ENCODE assay signal across 9 cellular contexts in the genomic region with DNA sequence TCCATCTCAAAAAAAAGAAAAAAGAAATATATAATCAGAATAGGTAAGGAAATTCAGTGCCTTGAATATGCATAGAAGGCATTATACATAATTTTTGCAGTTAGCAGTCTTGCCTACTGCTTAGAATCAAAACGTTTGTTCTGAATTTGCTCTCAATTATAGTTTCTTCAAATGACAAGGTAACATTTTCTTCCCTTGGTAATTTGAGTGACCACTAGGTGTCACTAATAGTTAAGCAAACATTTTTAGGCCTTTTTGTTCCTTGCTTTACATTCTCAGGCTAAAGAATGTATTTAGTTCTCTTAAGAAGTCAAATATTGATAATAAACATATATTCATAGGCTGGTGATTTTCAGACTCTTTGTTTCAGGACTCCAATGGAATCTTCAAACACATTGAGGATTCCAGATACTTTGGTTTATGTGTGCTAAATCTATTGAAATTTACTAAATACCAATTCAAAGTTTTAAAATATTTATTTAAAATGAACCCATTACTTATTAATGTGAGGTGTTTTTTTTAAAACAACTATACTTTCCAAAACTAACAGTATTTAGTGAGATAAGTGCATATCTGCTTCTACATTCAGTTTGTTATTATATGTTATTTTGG. TPM values are rescaled to one million over a fixed set of nuclear protein-coding genes. Genes with fewer than 3 reads are reported as not detected.
DNase-seq lines count a peak whose midpoint lies in the region; ATAC-seq, FAIRE-seq and TF ChIP-seq lines count a peak whose summit lies in the region.
"Had no signal": no experiment of that assay in that cellular context is flagged by ENCODE, and none has a peak within 500 bp of the region (broad histone marks: within the 10 kb centered on the region; RNA-seq: fewer than 3 reads in every experiment).

No MANE protein-coding gene starts in this region.

- TF ChIP-seq CTCF in CD14-positive monocyte (IDR thresholded peaks at IDR 0.05) = peak; percentile 83
- TF ChIP-seq CTCF in OCI-LY3 (IDR thresholded peaks at IDR 0.05; ENCODE audit: low read depth, low read length) = peak; percentile 72
- TF ChIP-seq CTCF in endodermal cell (conservative IDR thresholded peaks at IDR 0.05) = peak; percentile 85

- FAIRE-seq in H54 (lab: Jason Lieb, UNC) = peak; percentile 90

- H3K18ac ChIP-seq in neuronal stem cell (ENCODE audit: low read length) = no peak overlapping the region

- H3K4me3 ChIP-seq in OCI-LY3 (ENCODE audit: low read length) = no peak overlapping the region
- H3K4me3 ChIP-seq in endodermal cell (ENCODE audit: low read length) = no peak overlapping the region
- no peak overlapping the region for H3K4me3 ChIP-seq in neuronal stem cell (ENCODE audit: low read length in 2 of 2)

- no peaks in the 10 kb centered on the region for H3K9me3 ChIP-seq in OCI-LY3 (ENCODE audit: insufficient read depth, low read length)
- no peaks in the 10 kb centered on the region for H3K9me3 ChIP-seq in endodermal cell (ENCODE audit: control insufficient read depth, low read length)
- no peaks in the 10 kb centered on the region for H3K9me3 ChIP-seq in neuronal stem cell (replicated peaks in 1 of 2; ENCODE audit: control insufficient read depth in 2 of 2, insufficient read depth in 1 of 2, low read depth in 1 of 2, low read length in 2 of 2)

- no peak overlapping the region for H4K91ac ChIP-seq in neuronal stem cell (ENCODE audit: low read depth, low read length, poor library complexity)

- no peak overlapping the region for H2BK15ac ChIP-seq in neuronal stem cell (ENCODE audit: low read length)

- DNase-seq in CD14-positive monocyte (ENCODE audit: low spot score) (no peak), H54 (ENCODE audit: insufficient read length, low spot score) (no peak), endodermal cell (no peak), neuronal stem cell (ENCODE audit: low spot score) (peak; percentile 37), mesenteric fat pad (ENCODE audit: low spot score) (no peak)

- peaks cover 17% of the 10 kb centered on the region for H3K36me3 ChIP-seq in OCI-LY3 (replicated peaks; ENCODE audit: low read depth, low read length)
- peaks cover 41% of the 10 kb centered on the region for H3K36me3 ChIP-seq in endodermal cell (ENCODE audit: control insufficient read depth, insufficient read depth, low read length)
- peaks cover 10 to 96% of the 10 kb centered on the region in 2 donors for H3K36me3 ChIP-seq in neuronal stem cell (replicated peaks in 1 of 2; ENCODE audit: control insufficient read depth in 2 of 2, insufficient read depth in 2 of 2, low read length in 2 of 2)

- H2AFZ ChIP-seq in OCI-LY3 (ENCODE audit: low read depth, low read length) (no peak overlapping the region), neuronal stem cell (ENCODE audit: low read length) (no peak overlapping the region)

- no peaks in the 10 kb centered on the region for H3K79me1 ChIP-seq in neuronal stem cell (ENCODE audit: low read depth, low read length)

- ATAC-seq in HG02970 (IDR thresholded peaks at IDR 0.05; ENCODE audit: low FRiP score, unreplicated experiment) = no peak
- ATAC-seq in GM18868 (IDR thresholded peaks at IDR 0.05; ENCODE audit: unreplicated experiment) = no peak

- H3K27me3 Mint-ChIP-seq in CD14-positive monocyte (ENCODE audit: low read depth in 3 of 3) = no peaks in the 10 kb centered on the region
- H3K27me3 Mint-ChIP-seq in endodermal cell (ENCODE audit: insufficient read depth) = no peaks in the 10 kb centered on the region
- H3K27me3 Mint-ChIP-seq: memory B cell had no signal

- H3K14ac ChIP-seq in neuronal stem cell (ENCODE audit: low read length) = no peak overlapping the region

- H3K27ac Mint-ChIP-seq in CD14-positive monocyte (no peak overlapping the region), endodermal cell (no peak overlapping the region)
- H3K27ac Mint-ChIP-seq: memory B cell had no signal

- H3K4me1 Mint-ChIP-seq in CD14-positive monocyte (no peaks in the 10 kb centered on the region), endodermal cell (no peaks in the 10 kb centered on the region)
- H3K4me1 Mint-ChIP-seq: memory B cell had no signal

- H3K4me1 ChIP-seq in OCI-LY3 (ENCODE audit: low read length) (no peaks in the 10 kb centered on the region), endodermal cell (ENCODE audit: control insufficient read depth, insufficient read depth, low read length) (no peaks in the 10 kb centered on the region), neuronal stem cell (ENCODE audit: control insufficient read depth in 2 of 2, insufficient read depth in 1 of 2, low read depth in 1 of 2, low read length in 2 of 2) (no peaks in the 10 kb centered on the region)

- peaks cover 47 to 66% of the 10 kb centered on the region in 2 donors for H3K36me3 Mint-ChIP-seq in CD14-positive monocyte
- H3K36me3 Mint-ChIP-seq in endodermal cell (ENCODE audit: low read depth) = peaks cover 62% of the 10 kb centered on the region

- H3K4me2 ChIP-seq in OCI-LY3 (ENCODE audit: low read length) (no peak overlapping the region), neuronal stem cell (ENCODE audit: insufficient read depth, low read length, poor library complexity, severe bottlenecking) (no peak overlapping the region)

- no peak overlapping the region for H2BK120ac ChIP-seq in neuronal stem cell (ENCODE audit: low read depth, low read length)

- H3K9ac ChIP-seq in OCI-LY3 (ENCODE audit: low read length) (no peak overlapping the region), endodermal cell (ENCODE audit: extremely low read depth, low read length, poor library complexity, severe bottlenecking) (no peak overlapping the region), neuronal stem cell (ENCODE audit: low read depth, low read length, poor library complexity) (no peak overlapping the region)

- H4K8ac ChIP-seq in neuronal stem cell (ENCODE audit: low read depth, low read length) = no peak overlapping the region

- H3K27me3 ChIP-seq in OCI-LY3 (ENCODE audit: low read depth, low read length) (no peaks in the 10 kb centered on the region), endodermal cell (ENCODE audit: control insufficient read depth, insufficient read depth, low read length, poor library complexity, severe bottlenecking) (no peaks in the 10 kb centered on the region), neuronal stem cell (ENCODE audit: control insufficient read depth in 3 of 3, insufficient read depth in 3 of 3, low read depth in 1 of 3, low read length in 3 of 3) (no peaks in the 10 kb centered on the region)

- no peak for TF ChIP-seq POLR2A in H54 (IDR thresholded peaks at IDR 0.05; ENCODE audit: low read depth, low read length)

- no peak overlapping the region for H3K27ac ChIP-seq in OCI-LY3 (ENCODE audit: low read length)
- H3K27ac ChIP-seq in endodermal cell (ENCODE audit: low read depth, low read length) = no peak overlapping the region
- no peak overlapping the region for H3K27ac ChIP-seq in neuronal stem cell (replicated peaks; ENCODE audit: low read length)

- intact Hi-C loops in CD14-positive monocyte (cut with micrococcal nuclease) = loop anchor here (1.0 to 10.0 kb wide), 3 partner anchors 105 to 364 kb away; no protein-coding TSS in a partner anchor

- H3K4ac ChIP-seq in neuronal stem cell (ENCODE audit: low read length) = no peak overlapping the region

- H2BK12ac ChIP-seq in neuronal stem cell (ENCODE audit: low read length) = no peak overlapping the region

- H2BK5ac ChIP-seq in neuronal stem cell (ENCODE audit: low read length) = no peak overlapping the region

- H2AK5ac ChIP-seq in neuronal stem cell (ENCODE audit: low read depth, low read length) = no peak overlapping the region

- H4K20me1 ChIP-seq in OCI-LY3 (ENCODE audit: insufficient read depth, low read length) = no peaks in the 10 kb centered on the region

- H3K4me3 Mint-ChIP-seq in CD14-positive monocyte (no peak overlapping the region), endodermal cell (no peak overlapping the region)
- H3K4me3 Mint-ChIP-seq: memory B cell had no signal

- H3K9me3 Mint-ChIP-seq in CD14-positive monocyte (no peaks in the 10 kb centered on the region), endodermal cell (no peaks in the 10 kb centered on the region)
- H3K9me3 Mint-ChIP-seq: memory B cell had no signal

- WGBS in endodermal cell (ENCODE audit: insufficient coverage in 1 of 2, insufficient read length in 1 of 2), 2 experiments = 26 to 40% methylated on average over 1 of the region's 1 CpG
- WGBS in neuronal stem cell (ENCODE audit: extremely low coverage in 2 of 2, insufficient read length in 2 of 2, insufficient replicate concordance in 1 of 2), 2 donors = no CpG with 5 or more reads among the region's 1 CpG

- H3K23ac ChIP-seq in neuronal stem cell (ENCODE audit: low read depth, low read length, poor library complexity) = no peak overlapping the region

- no peaks in the 10 kb centered on the region for H3K79me2 ChIP-seq in OCI-LY3 (ENCODE audit: low read length)

RNA-seq across cellular contexts. Expression of gene DEPDC7, which starts 55.0 kb away (rescaled TPM):
- under 1 TPM; 0.33 to 0.48 TPM for polyA plus RNA-seq in CD14-positive monocyte
- 10 to 100 TPM in 1 of 2 donors, 1 to 10 TPM in 1; 7.7 to 11.4 TPM for total RNA-seq in endodermal cell
- polyA plus RNA-seq in endodermal cell (2013, experiment 1 of 2) = 6.4 TPM
- 6.6 TPM for polyA plus RNA-seq in endodermal cell (2013, experiment 2 of 2)
- 0.85 TPM for polyA plus RNA-seq in neuronal stem cell (2013, experiment 1 of 2)
- polyA plus RNA-seq in neuronal stem cell (2013, experiment 2 of 2) = 1.00 TPM
- 0.74 TPM for total RNA-seq in mesenteric fat pad
